In the genomic region with DNA sequence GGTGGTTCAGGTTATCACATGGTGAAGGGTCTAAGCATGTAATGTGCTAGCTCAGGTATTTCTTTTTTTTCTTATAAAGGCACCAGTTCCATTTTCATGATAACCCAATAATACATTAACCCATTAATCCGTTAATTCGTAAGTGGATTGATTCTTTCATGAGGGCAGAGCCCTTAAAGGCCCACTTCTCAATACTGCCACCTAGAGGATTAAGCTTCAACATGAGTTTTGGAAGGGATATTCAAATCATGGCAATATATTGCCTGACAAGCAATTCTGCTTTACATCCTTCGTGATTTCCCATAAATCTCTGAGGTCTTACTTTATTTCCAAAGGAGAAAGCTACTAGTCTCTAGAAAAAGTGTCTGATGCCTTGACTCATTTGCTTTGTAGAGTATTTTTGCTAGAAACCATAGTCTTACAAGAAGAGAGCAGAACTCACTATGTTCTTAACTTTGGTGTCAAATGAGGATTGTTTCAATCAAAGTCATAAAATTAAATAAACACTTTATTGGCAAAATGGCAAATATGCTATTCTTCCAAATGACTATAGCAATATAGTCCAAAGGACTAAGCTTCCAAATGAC, we compare ENCODE assay signal across 8 cellular contexts.
DNase-seq lines count a peak whose midpoint lies in the region; ATAC-seq and TF ChIP-seq lines count a peak whose summit lies in the region.

No MANE protein-coding gene starts in this region.

- in situ Hi-C loops in astrocyte of the cerebellum (cut with HindIII; ENCODE audit: low sequenced_read_pairs), result loop anchor here (25.0 kb wide), 1 partner anchor 312 kb away; no protein-coding TSS in a partner anchor

- no peak overlapping the region for H3K4me3 Mint-ChIP-seq in activated T-cell treated with anti-CD3 and anti-CD28 coated beads, Interleukin-2, amount 50 U/mL, for 72 hours

- peak; percentile 66 for DNase-seq in NCI-H2171 treated with DMSO at 0.1 percent for 48 hours (lab: John Stamatoyannopoulos, UW)
- peak; percentile 55 for DNase-seq in astrocyte of the cerebellum (ENCODE audit: low read depth)
- DNase-seq in left lobe of liver (ENCODE audit: low spot score), result no peak
- no peak for DNase-seq in NCI-H128 (lab: John Stamatoyannopoulos, UW; ENCODE audit: unreplicated experiment)
- DNase-seq in omental fat pad (ENCODE audit: low spot score), result no peak
- DNase-seq in activated T-cell treated with anti-CD3 and anti-CD28 coated beads, Interleukin-2, amount 50 U/mL, for 72 hours, result no peak

- H3K36me3 Mint-ChIP-seq in activated T-cell treated with anti-CD3 and anti-CD28 coated beads, Interleukin-2, amount 50 U/mL, for 72 hours (ENCODE audit: insufficient read depth in 2 of 2), result no peaks in the 10 kb centered on the region

- H3K4me1 Mint-ChIP-seq in activated T-cell treated with anti-CD3 and anti-CD28 coated beads, Interleukin-2, amount 50 U/mL, for 72 hours (ENCODE audit: low read depth), result no peaks in the 10 kb centered on the region

- no peak overlapping the region for H3K4me3 ChIP-seq in GM12875 (ENCODE audit: low read depth, low read length)
- no peak overlapping the region for H3K4me3 ChIP-seq in astrocyte of the cerebellum (ENCODE audit: low read depth, low read length)

- H3K27ac Mint-ChIP-seq in activated T-cell treated with anti-CD3 and anti-CD28 coated beads, Interleukin-2, amount 50 U/mL, for 72 hours, result no peak overlapping the region

- ATAC-seq in HG02852 (IDR thresholded peaks at IDR 0.05; ENCODE audit: unreplicated experiment), result peak; percentile 72
- peak; percentile 78 for ATAC-seq in left lobe of liver
- ATAC-seq in omental fat pad (ENCODE audit: low FRiP score), result no peak
- no peak for ATAC-seq in activated T-cell treated with anti-CD3 and anti-CD28 coated beads, Interleukin-2, amount 50 U/mL, for 72 hours (replicated peaks in 1 of 2)

- peaks cover 5% of the 10 kb centered on the region for H3K27me3 Mint-ChIP-seq in activated T-cell treated with anti-CD3 and anti-CD28 coated beads, Interleukin-2, amount 50 U/mL, for 72 hours (ENCODE audit: low read depth)

- H3K9me3 Mint-ChIP-seq in activated T-cell treated with anti-CD3 and anti-CD28 coated beads, Interleukin-2, amount 50 U/mL, for 72 hours, result no peaks in the 10 kb centered on the region

- TF ChIP-seq CTCF in GM12875 (IDR thresholded peaks at IDR 0.05; ENCODE audit: borderline replicate concordance, insufficient read depth, low read depth, low read length), result peak; percentile 74
- peak; percentile 84 for TF ChIP-seq CTCF in astrocyte of the cerebellum (IDR thresholded peaks at IDR 0.05; ENCODE audit: low read depth, low read length, missing control alignments)
- no peak for TF ChIP-seq CTCF in omental fat pad (IDR thresholded peaks at IDR 0.05)

Comparison
In these comparisons a context has a peak if more than half of its experiments do, and no peak if none do; other contexts are left out.
1. CTCF ChIP-seq: peak in GM12875 (single experiment) and astrocyte of the cerebellum (single experiment); none in omental fat pad (0 of 3).
2. ATAC-seq: peak in HG02852 (single experiment) and left lobe of liver (single experiment); none in omental fat pad (single experiment) and activated T-cell treated with anti-CD3 and anti-CD28 coated beads, Interleukin-2, amount 50 U/mL, for 72 hours (0 of 2).
3. DNase-seq: peak in NCI-H2171 treated with DMSO at 0.1 percent for 48 hours (single experiment) and astrocyte of the cerebellum (single experiment); none in left lobe of liver (single experiment), NCI-H128 (single experiment), omental fat pad (single experiment) and activated T-cell treated with anti-CD3 and anti-CD28 coated beads, Interleukin-2, amount 50 U/mL, for 72 hours (0 of 2).